Comparison of ENCODE assay signal across 8 cellular contexts in the genomic region with DNA sequence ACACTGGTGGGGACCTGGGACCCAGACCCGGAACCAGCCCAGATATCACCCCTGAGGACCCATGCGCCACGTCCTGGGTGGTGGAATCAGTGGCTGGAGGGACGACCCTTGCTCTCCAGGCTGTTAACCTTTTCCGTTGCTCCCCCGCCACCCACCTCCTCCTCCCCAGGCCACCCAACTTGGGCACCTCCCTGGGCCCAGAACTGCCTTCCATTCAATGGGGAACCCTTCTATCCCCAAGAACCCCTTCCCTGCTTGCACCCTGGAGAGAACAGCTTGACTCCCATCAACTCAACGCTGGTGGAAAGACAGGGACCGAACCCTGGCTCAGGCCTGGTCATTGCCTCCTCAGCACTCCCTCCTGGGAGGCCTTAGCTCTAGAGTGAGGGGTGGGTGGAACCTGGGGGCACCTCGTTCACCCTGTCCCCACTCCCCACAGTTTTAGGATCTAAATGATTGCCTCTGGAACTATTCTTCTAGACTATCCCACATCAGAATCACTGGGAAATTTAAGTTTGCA. TPM values are rescaled to one million over a fixed set of nuclear protein-coding genes. Genes with fewer than 3 reads are reported as not detected.
DNase-seq lines count a peak whose midpoint lies in the region; ATAC-seq, FAIRE-seq and TF ChIP-seq lines count a peak whose summit lies in the region.

No MANE protein-coding gene starts in this region.

- intact Hi-C loops in CD4-positive, alpha-beta memory T cell (cut with micrococcal nuclease): loop anchor here (1.0 to 2.0 kb wide), 7 partner anchors 15 to 107 kb away; no protein-coding TSS in a partner anchor

- H3K27ac Mint-ChIP-seq in CD4-positive, alpha-beta memory T cell: peak overlapping the region; percentile 83 to 95 (median 90)

- H3K36me3 ChIP-seq in CD4-positive, alpha-beta memory T cell (ENCODE audit: insufficient read depth, low read length): no peaks in the 10 kb centered on the region
- H3K36me3 ChIP-seq in MM.1S (replicated peaks; ENCODE audit: insufficient read depth, low read length) (no peaks in the 10 kb centered on the region), H1 (ENCODE audit: control insufficient read depth in 2 of 4, insufficient read depth in 4 of 4, low read length in 3 of 4) (no peaks in the 10 kb centered on the region)

- H3K18ac ChIP-seq in H1 (ENCODE audit: extremely low read depth, low read length): peak overlapping the region; percentile 78

- no peak overlapping the region for H3K56ac ChIP-seq in H1 (replicated peaks; ENCODE audit: insufficient read length, low read depth, low read length)

- peak overlapping the region; percentile 86 for H4K91ac ChIP-seq in H1 (replicated peaks; ENCODE audit: insufficient read length, low read length)

- TF ChIP-seq EP300 in H1 (IDR thresholded peaks at IDR 0.05; ENCODE audit: borderline replicate concordance in 1 of 2, low read depth in 2 of 2, low read length in 2 of 2): no peak

- CTCF ChIA-PET in CD4-positive, alpha-beta memory T cell (lab: Charles Lee; ENCODE audit: partially characterized antibody): interaction anchor here (0.9 to 13.3 kb wide), 19 partner anchors 8 to 113 kb away, joined by 3 to 362 read pairs (median 10); partner anchors contain the start of genes ZNF213 and ZSCAN10
- CTCF ChIA-PET in H1 (lab: Charles Lee; ENCODE audit: partially characterized antibody): interaction anchor here (0.5 to 8.3 kb wide), 30 partner anchors 9 to 740 kb away, joined by 3 to 88 read pairs (median 6); partner anchors contain the start of genes MMP25, ZNF205, ZNF213 and ZSCAN10

- no peak for FAIRE-seq in H1 (lab: Jason Lieb, UNC)

- TF ChIP-seq POLR2A in H1 (IDR thresholded peaks at IDR 0.05; ENCODE audit: control extremely low read depth in 1 of 2, low read depth in 2 of 2, low read length in 2 of 2): no peak

- 73% methylated on average over 8 of the region's 9 CpGs; no CpG with 5 or more reads in 1 of the 2 experiments for WGBS in H1 (ENCODE audit: extremely low coverage in 1 of 2, insufficient coverage in 1 of 2, insufficient read length in 1 of 2, insufficient replicate concordance in 2 of 2, low coverage in 1 of 2, low lambda C conversion rate in 2 of 2, missing lambda C conversion rate in 1 of 2), 2 experiments

- H2BK15ac ChIP-seq in H1 (ENCODE audit: low read length): peak overlapping the region; percentile 95; the same call in 1 of the 2 replicates

- H3K9me3 Mint-ChIP-seq in CD4-positive, alpha-beta memory T cell: no peaks in the 10 kb centered on the region

- H2AFZ ChIP-seq in MM.1S (ENCODE audit: low read length): peak overlapping the region; percentile 84
- H2AFZ ChIP-seq in H1 (ENCODE audit: low read length): 0 out of 2 replicates have a peak overlapping the region, but pooled peaks have one; percentile 52

- H4K20me1 ChIP-seq in MM.1S (ENCODE audit: insufficient read depth, low read length) (no peaks in the 10 kb centered on the region), H1 (replicated peaks in 1 of 2; ENCODE audit: control insufficient read depth in 1 of 2, insufficient read depth in 2 of 2, low read length in 2 of 2) (peaks cover 4 to 7% of the 10 kb centered on the region in 2 experiments)

- H4K5ac ChIP-seq in H1 (ENCODE audit: insufficient read length, low read depth, low read length): peak overlapping the region; percentile 65

- H3K27me3 ChIP-seq in CD4-positive, alpha-beta memory T cell (ENCODE audit: insufficient read depth, low read length): no peaks in the 10 kb centered on the region
- H3K27me3 ChIP-seq in MM.1S (replicated peaks; ENCODE audit: insufficient read depth, low read length): peaks cover 79% of the 10 kb centered on the region
- H3K27me3 ChIP-seq in H1 (replicated peaks in 1 of 4; ENCODE audit: control insufficient read depth in 3 of 4, extremely low read depth in 1 of 4, insufficient read depth in 3 of 4, low read length in 3 of 4): no peaks in the 10 kb centered on the region; a peak in 1 of 7 replicates

- H3K27me3 Mint-ChIP-seq in CD4-positive, alpha-beta memory T cell: no peaks in the 10 kb centered on the region

- no peaks in the 10 kb centered on the region for H3K9me3 ChIP-seq in CD4-positive, alpha-beta memory T cell (ENCODE audit: control insufficient read depth in 1 of 2, low read length in 2 of 2)
- H3K9me3 ChIP-seq in MM.1S (replicated peaks; ENCODE audit: insufficient read depth, low read length): no peaks in the 10 kb centered on the region
- no peaks in the 10 kb centered on the region for H3K9me3 ChIP-seq in H1 (ENCODE audit: insufficient read depth in 2 of 2, low read depth in 1 of 2, low read length in 1 of 2)

- H2AK5ac ChIP-seq in H1 (ENCODE audit: low read depth, low read length): no peak overlapping the region

- peak overlapping the region; percentile 31; the same call in 1 of the 2 replicates for H3K9ac ChIP-seq in MM.1S (ENCODE audit: low read length)
- H3K9ac ChIP-seq in H1 (replicated peaks in 1 of 4; ENCODE audit: extremely low read depth in 1 of 4, low read depth in 3 of 4, low read length in 3 of 4): 0 out of 7 replicates have a peak overlapping the region, but pooled peaks of 2 of the 4 experiments have one; percentile 3 to 13

- peak overlapping the region; percentile 89 for H3K27ac ChIP-seq in CD4-positive, alpha-beta memory T cell (ENCODE audit: low read depth, low read length)
- H3K27ac ChIP-seq in MM.1S (ENCODE audit: low read length) (no peak overlapping the region), H1 (ENCODE audit: low read depth, low read length) (no peak overlapping the region)

- H3K23ac ChIP-seq in H1 (ENCODE audit: insufficient read length): no peak overlapping the region

- POLR2A ChIA-PET in CD4-positive, alpha-beta memory T cell (lab: Charles Lee; ENCODE audit: partially characterized antibody): interaction anchor here (0.7 to 6.7 kb wide), 22 partner anchors 8 to 449 kb away, joined by 3 to 129 read pairs (median 12); partner anchors contain the start of genes TNFRSF12A, ZNF174, ZNF213 and ZSCAN10
- POLR2A ChIA-PET in H1 (lab: Charles Lee; ENCODE audit: partially characterized antibody): interaction anchor here (0.8 to 12.7 kb wide), 19 partner anchors 9 to 124 kb away, joined by 3 to 140 read pairs (median 5); partner anchors contain the start of genes CLDN6, CLDN9, HCFC1R1 and THOC6

- H3K9me2 ChIP-seq in MM.1S (replicated peaks; ENCODE audit: insufficient read depth, low read length): no peaks in the 10 kb centered on the region

- 0 out of 2 replicates have a peak overlapping the region, but pooled peaks have one; percentile 34 for H2BK20ac ChIP-seq in H1 (ENCODE audit: low read length)

- H3K23me2 ChIP-seq in H1 (ENCODE audit: low read depth, low read length): peaks cover 6% of the 10 kb centered on the region; the same call in 1 of the 2 replicates

- H3K79me2 ChIP-seq in MM.1S (ENCODE audit: low read length) (no peaks in the 10 kb centered on the region), H1 (ENCODE audit: control insufficient read depth in 1 of 2, insufficient read depth in 2 of 2, low read length in 2 of 2) (no peaks in the 10 kb centered on the region)

- peak overlapping the region; percentile 9 for H3K4ac ChIP-seq in H1 (replicated peaks; ENCODE audit: insufficient read length, low read depth, low read length)

- H4K8ac ChIP-seq in H1 (ENCODE audit: extremely low read depth, insufficient read depth, low read length): 0 out of 2 replicates have a peak overlapping the region, but pooled peaks have one; percentile 58

- no peaks in the 10 kb centered on the region for H3F3A ChIP-seq in MM.1S (ENCODE audit: insufficient read depth, low read length)

- H3K4me2 ChIP-seq in MM.1S (ENCODE audit: low read depth, low read length): peak overlapping the region; percentile 99
- peak overlapping the region; percentile 10 to 79; a peak in 3 of 4 replicates for H3K4me2 ChIP-seq in H1 (ENCODE audit: insufficient read depth in 1 of 2, low read depth in 2 of 2, low read length in 2 of 2)

- peaks cover 35 to 75% (median 58%) of the 10 kb centered on the region in 4 donors for H3K4me1 Mint-ChIP-seq in CD4-positive, alpha-beta memory T cell

- H2BK12ac ChIP-seq in H1 (ENCODE audit: low read depth, low read length): peak overlapping the region; percentile 84; the same call in 1 of the 2 replicates

- no peak overlapping the region for H2BK120ac ChIP-seq in H1 (replicated peaks; ENCODE audit: low read depth, low read length)

- TF ChIP-seq CTCF in MM.1S (IDR thresholded peaks at IDR 0.05; ENCODE audit: low read length) (no peak), H1 (IDR thresholded peaks at IDR 0.05; ENCODE audit: control extremely low read depth in 1 of 3, insufficient read depth in 1 of 3, low read depth in 1 of 3, low read length in 3 of 3) (no peak), omental fat pad (IDR thresholded peaks at IDR 0.05) (no peak)

- peak; percentile 5 for ATAC-seq in omental fat pad (ENCODE audit: low FRiP score)
- ATAC-seq in HG02588 (IDR thresholded peaks at IDR 0.05; ENCODE audit: unreplicated experiment): no peak
- no peak for ATAC-seq in GM21526 (IDR thresholded peaks at IDR 0.05; ENCODE audit: low FRiP score, unreplicated experiment)

- H3K14ac ChIP-seq in H1 (ENCODE audit: insufficient read length): no peak overlapping the region

- DNase-seq in CD4-positive, alpha-beta memory T cell: no peak
- no peak for DNase-seq in MM.1S
- DNase-seq in H1 (ENCODE audit: low read depth in 1 of 2, low spot score in 2 of 2): no peak
- DNase-seq in omental fat pad (ENCODE audit: low spot score): no peak
- no peak for DNase-seq in activated gamma-delta T cell (lab: John Stamatoyannopoulos, UW)
- DNase-seq in islet precursor cell: no peak

- peak overlapping the region; percentile 23 to 89 for H3K4me3 ChIP-seq in CD4-positive, alpha-beta memory T cell (ENCODE audit: low read length in 2 of 2)
- H3K4me3 ChIP-seq in MM.1S (ENCODE audit: low read length) (peak overlapping the region; percentile 96), H1 (ENCODE audit: extremely low read depth in 1 of 4, insufficient read depth in 2 of 4, low read depth in 3 of 4, low read length in 4 of 4) (peak overlapping the region in 3 of 4 experiments; percentile 27 to 86 (median 38); a peak in 4 of 8 replicates)

- H3K4me3 Mint-ChIP-seq in CD4-positive, alpha-beta memory T cell: peak overlapping the region; percentile 77 to 95 (median 90)

- no peak for TF ChIP-seq RAD21 in H1 (IDR thresholded peaks at IDR 0.05 in 1 of 2, conservative IDR thresholded peaks at IDR 0.05 in 1 of 2; ENCODE audit: low read depth in 2 of 2, low read length in 2 of 2)

- peaks cover 81% of the 10 kb centered on the region for H3K4me1 ChIP-seq in CD4-positive, alpha-beta memory T cell (ENCODE audit: insufficient read depth, low read length)
- H3K4me1 ChIP-seq in MM.1S (ENCODE audit: low read length) (peaks cover 3% of the 10 kb centered on the region; the same call in 1 of the 2 replicates), H1 (replicated peaks in 1 of 4; ENCODE audit: control insufficient read depth in 3 of 4, insufficient read depth in 4 of 4, low read length in 3 of 4) (peaks cover 5 to 19% (median 6%) of the 10 kb centered on the region in 4 experiments; a peak in 6 of 7 replicates)

- H2BK5ac ChIP-seq in H1 (ENCODE audit: low read depth, low read length): peak overlapping the region; percentile 60; the same call in 1 of the 2 replicates

- H3K36me3 Mint-ChIP-seq in CD4-positive, alpha-beta memory T cell: peaks cover 4 to 17% of the 10 kb centered on the region in 2 donors

- H3K79me1 ChIP-seq in H1 (ENCODE audit: low read depth, low read length): no peaks in the 10 kb centered on the region

RNA-seq across cellular contexts. Expression of gene IL32, which starts 5.7 kb away (rescaled TPM):
- total RNA-seq in CD4-positive, alpha-beta memory T cell: 100 to 1,000 TPM; 752 to 810 TPM
- 1,000 to 10,000 TPM; 3,111 to 3,174 TPM for polyA plus RNA-seq in CD4-positive, alpha-beta memory T cell
- total RNA-seq in H1 (2021; fragmentation: NEBNext Ultra II Directional; extraction: Animal tissue kit (Norgen Biotek cat#: 25700)): 2.0 and 2.7 TPM in 2 replicates
- polyA plus RNA-seq in H1 (2011; rRNA removed): 4.3 and 5.0 TPM in 2 replicates
- 2.4 TPM for polyA plus RNA-seq in H1 (2011; cell fraction: cytosol; rRNA removed)
- polyA plus RNA-seq in H1 (2011; cell fraction: nucleus; rRNA removed): 4.7 TPM
- 2.9 to 4.2 TPM (median 4.0 TPM) in 4 replicates for polyA plus RNA-seq in H1 (2012, experiment 1 of 2)
- polyA plus RNA-seq in H1 (2012, experiment 2 of 2): 4.1 TPM
- polyA plus RNA-seq in H1 (2013, experiment 1 of 2): 2.1 TPM
- 2.3 TPM for polyA plus RNA-seq in H1 (2013, experiment 2 of 2)
- 0.68 and 1.4 TPM in 2 replicates for polyA minus RNA-seq in H1 (2011; rRNA and poly(A)+ RNA removed)
- polyA minus RNA-seq in H1 (2011; cell fraction: cytosol; rRNA and poly(A)+ RNA removed): 2.8 TPM
- polyA minus RNA-seq in H1 (2011; cell fraction: nucleus; rRNA and poly(A)+ RNA removed): 4.4 TPM
- total RNA-seq in omental fat pad: 10 to 100 TPM; 16.5 to 73.0 (median 25.6) TPM

RNA-seq across cellular contexts. Expression of gene MMP25, which starts 13.4 kb away (rescaled TPM):
- total RNA-seq in CD4-positive, alpha-beta memory T cell: 1 to 10 TPM; 2.9 to 3.0 TPM
- under 1 TPM; 0.52 to 0.91 TPM for polyA plus RNA-seq in CD4-positive, alpha-beta memory T cell
- 23.9 and 26.7 TPM in 2 replicates for total RNA-seq in H1 (2021; fragmentation: NEBNext Ultra II Directional; extraction: Animal tissue kit (Norgen Biotek cat#: 25700))
- polyA plus RNA-seq in H1 (2011; rRNA removed): 7.7 and 14.8 TPM in 2 replicates
- polyA plus RNA-seq in H1 (2011; cell fraction: cytosol; rRNA removed): 6.4 TPM
- 21.4 TPM for polyA plus RNA-seq in H1 (2011; cell fraction: nucleus; rRNA removed)
- polyA plus RNA-seq in H1 (2012, experiment 1 of 2): 15.9 to 29.8 TPM (median 25.6 TPM) in 4 replicates
- polyA plus RNA-seq in H1 (2012, experiment 2 of 2): 20.7 TPM
- 37.9 TPM for polyA plus RNA-seq in H1 (2013, experiment 1 of 2)
- polyA plus RNA-seq in H1 (2013, experiment 2 of 2): 36.0 TPM
- polyA minus RNA-seq in H1 (2011; rRNA and poly(A)+ RNA removed): 2.7 and 3.3 TPM in 2 replicates
- polyA minus RNA-seq in H1 (2011; cell fraction: cytosol; rRNA and poly(A)+ RNA removed): 11.2 TPM
- 6.4 TPM for polyA minus RNA-seq in H1 (2011; cell fraction: nucleus; rRNA and poly(A)+ RNA removed)
- 10 to 100 TPM in 1 of 4 donors, 1 to 10 TPM in 3; 1.2 to 38.8 (median 2.2) TPM for total RNA-seq in omental fat pad

RNA-seq across cellular contexts. Expression of gene BICDL2, which starts 23.0 kb away (rescaled TPM):
- not detected for total RNA-seq in CD4-positive, alpha-beta memory T cell
- polyA plus RNA-seq in CD4-positive, alpha-beta memory T cell: not detected
- 14.3 and 15.9 TPM in 2 replicates for total RNA-seq in H1 (2021; fragmentation: NEBNext Ultra II Directional; extraction: Animal tissue kit (Norgen Biotek cat#: 25700))
- 7.3 and 14.2 TPM in 2 replicates for polyA plus RNA-seq in H1 (2011; rRNA removed)
- 18.0 TPM for polyA plus RNA-seq in H1 (2011; cell fraction: cytosol; rRNA removed)
- 32.3 TPM for polyA plus RNA-seq in H1 (2011; cell fraction: nucleus; rRNA removed)
- 9.8 to 15.5 TPM (median 13.9 TPM) in 4 replicates for polyA plus RNA-seq in H1 (2012, experiment 1 of 2)
- 5.9 TPM for polyA plus RNA-seq in H1 (2012, experiment 2 of 2)
- 10.2 TPM for polyA plus RNA-seq in H1 (2013, experiment 1 of 2)
- 9.1 TPM for polyA plus RNA-seq in H1 (2013, experiment 2 of 2)
- 2.5 and 4.1 TPM in 2 replicates for polyA minus RNA-seq in H1 (2011; rRNA and poly(A)+ RNA removed)
- polyA minus RNA-seq in H1 (2011; cell fraction: cytosol; rRNA and poly(A)+ RNA removed): 4.6 TPM
- 8.3 TPM for polyA minus RNA-seq in H1 (2011; cell fraction: nucleus; rRNA and poly(A)+ RNA removed)
- total RNA-seq in omental fat pad: under 1 TPM in 1 of 4 donors, not detected in 3; 0.47 TPM

RNA-seq across cellular contexts. Expression of gene THOC6, which starts 35.9 kb away (rescaled TPM):
- total RNA-seq in CD4-positive, alpha-beta memory T cell: 10 to 100 TPM; 18.4 to 22.5 TPM
- polyA plus RNA-seq in CD4-positive, alpha-beta memory T cell: 10 to 100 TPM; 41.4 to 48.8 TPM
- 78.5 and 82.9 TPM in 2 replicates for total RNA-seq in H1 (2021; fragmentation: NEBNext Ultra II Directional; extraction: Animal tissue kit (Norgen Biotek cat#: 25700))
- 111 and 137 TPM in 2 replicates for polyA plus RNA-seq in H1 (2011; rRNA removed)
- 105 TPM for polyA plus RNA-seq in H1 (2011; cell fraction: cytosol; rRNA removed)
- 118 TPM for polyA plus RNA-seq in H1 (2011; cell fraction: nucleus; rRNA removed)
- 65.6 to 98.4 TPM (median 93.0 TPM) in 4 replicates for polyA plus RNA-seq in H1 (2012, experiment 1 of 2)
- 114 TPM for polyA plus RNA-seq in H1 (2012, experiment 2 of 2)
- 36.7 TPM for polyA plus RNA-seq in H1 (2013, experiment 1 of 2)
- 34.1 TPM for polyA plus RNA-seq in H1 (2013, experiment 2 of 2)
- 48.6 and 73.0 TPM in 2 replicates for polyA minus RNA-seq in H1 (2011; rRNA and poly(A)+ RNA removed)
- polyA minus RNA-seq in H1 (2011; cell fraction: cytosol; rRNA and poly(A)+ RNA removed): 59.2 TPM
- 37.9 TPM for polyA minus RNA-seq in H1 (2011; cell fraction: nucleus; rRNA and poly(A)+ RNA removed)
- total RNA-seq in omental fat pad: 10 to 100 TPM; 15.7 to 33.9 (median 26.7) TPM

RNA-seq across cellular contexts. Expression of gene HCFC1R1, which starts 36.0 kb away (rescaled TPM):
- 10 to 100 TPM; 16.0 to 18.0 TPM for total RNA-seq in CD4-positive, alpha-beta memory T cell
- polyA plus RNA-seq in CD4-positive, alpha-beta memory T cell: 10 to 100 TPM; 18.5 to 23.8 TPM
- total RNA-seq in H1 (2021; fragmentation: NEBNext Ultra II Directional; extraction: Animal tissue kit (Norgen Biotek cat#: 25700)): 66.2 and 72.7 TPM in 2 replicates
- 138 and 195 TPM in 2 replicates for polyA plus RNA-seq in H1 (2011; rRNA removed)
- polyA plus RNA-seq in H1 (2011; cell fraction: cytosol; rRNA removed): 98.0 TPM
- polyA plus RNA-seq in H1 (2011; cell fraction: nucleus; rRNA removed): 119 TPM
- 100 to 142 TPM (median 123 TPM) in 4 replicates for polyA plus RNA-seq in H1 (2012, experiment 1 of 2)
- polyA plus RNA-seq in H1 (2012, experiment 2 of 2): 151 TPM
- 119 TPM for polyA plus RNA-seq in H1 (2013, experiment 1 of 2)
- polyA plus RNA-seq in H1 (2013, experiment 2 of 2): 124 TPM
- polyA minus RNA-seq in H1 (2011; rRNA and poly(A)+ RNA removed): 16.3 and 19.5 TPM in 2 replicates
- 37.1 TPM for polyA minus RNA-seq in H1 (2011; cell fraction: cytosol; rRNA and poly(A)+ RNA removed)
- 29.6 TPM for polyA minus RNA-seq in H1 (2011; cell fraction: nucleus; rRNA and poly(A)+ RNA removed)
- 10 to 100 TPM in 3 of 4 donors, 1 to 10 TPM in 1; 8.5 to 20.6 (median 13.1) TPM for total RNA-seq in omental fat pad

Comparison
In these comparisons a context has a peak if more than half of its experiments do, and no peak if none do; other contexts are left out.
1. H3K4me3 ChIP-seq: peak in every context shown above with its lines; median percentile 96 in MM.1S; 56 in CD4-positive, alpha-beta memory T cell; 38 in H1.
2. RNA of gene IL32, which starts 5.7 kb away (total RNA-seq): 752 to 810 TPM in CD4-positive, alpha-beta memory T cell; 16.5 to 73.0 TPM in omental fat pad and 2.0 to 2.7 TPM in H1; every median in the first group is over 10 times any median in the second.
3. RNA of gene BICDL2, which starts 23.0 kb away (total RNA-seq): 14.3 to 15.9 TPM in H1; 0.47 TPM in omental fat pad and not detected in CD4-positive, alpha-beta memory T cell; every median in the first group is over 10 times any median in the second.